ENCODE assay signal across 1 cellular context in the genomic region with DNA sequence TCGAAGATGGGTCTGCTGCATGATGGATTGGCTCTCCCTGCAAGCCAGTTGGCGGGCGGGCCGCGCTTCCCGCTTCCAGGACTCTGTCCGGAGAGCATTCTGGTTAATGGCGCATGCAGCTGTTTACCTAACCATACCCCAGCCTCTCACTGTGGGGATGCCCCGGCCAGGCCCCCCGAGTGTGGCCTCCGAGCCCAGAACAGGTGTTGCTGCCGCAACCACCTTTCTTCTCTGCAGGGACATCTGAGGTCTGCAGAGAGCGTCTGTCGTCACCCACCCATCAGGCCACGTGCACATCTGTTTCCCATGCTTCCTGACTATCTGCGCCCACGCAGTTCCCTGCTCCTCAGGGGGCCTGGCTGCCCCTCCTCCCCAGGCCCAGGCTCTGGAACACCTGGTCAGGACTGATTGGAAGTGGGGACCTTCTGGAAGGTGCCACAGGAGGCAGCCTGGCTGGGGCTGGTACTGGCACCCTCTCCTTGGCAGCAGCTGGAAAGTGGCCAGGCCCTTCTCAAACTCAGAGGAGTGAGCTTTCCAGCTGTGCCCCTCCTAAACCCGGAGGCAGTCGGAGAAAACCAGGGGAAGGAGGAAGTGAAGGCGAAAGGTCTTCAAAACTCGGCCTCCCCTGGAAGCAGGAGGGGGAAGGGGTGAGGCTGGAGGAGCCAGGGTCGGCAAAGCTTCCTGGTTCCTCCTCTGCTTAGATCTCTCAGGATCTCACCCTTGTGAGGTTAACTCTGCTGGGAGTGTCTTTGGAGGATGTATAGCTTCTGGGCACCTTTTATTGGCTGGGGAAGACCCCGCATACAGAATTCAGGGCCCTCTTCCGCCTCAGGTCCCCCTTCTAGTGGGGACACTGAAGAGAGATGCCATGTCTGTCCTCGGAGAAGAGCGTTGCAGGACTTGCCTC.
A peak's percentile ranks its signal among the peaks of the same experiment; 100 is the strongest.
TF ChIP-seq lines count a peak whose summit lies in the region.

No MANE protein-coding gene starts in this region.

TF ChIP-seq in K562, 482 proteins besides CTCF, POLR2A, EP300 and RAD21 (continued from another document and continues in another):
- TF ChIP-seq, protein P1, sequence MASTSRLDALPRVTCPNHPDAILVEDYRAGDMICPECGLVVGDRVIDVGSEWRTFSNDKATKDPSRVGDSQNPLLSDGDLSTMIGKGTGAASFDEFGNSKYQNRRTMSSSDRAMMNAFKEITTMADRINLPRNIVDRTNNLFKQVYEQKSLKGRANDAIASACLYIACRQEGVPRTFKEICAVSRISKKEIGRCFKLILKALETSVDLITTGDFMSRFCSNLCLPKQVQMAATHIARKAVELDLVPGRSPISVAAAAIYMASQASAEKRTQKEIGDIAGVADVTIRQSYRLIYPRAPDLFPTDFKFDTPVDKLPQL (IDR thresholded peaks at IDR 0.05; ENCODE audit: extremely low read depth, insufficient read length): no peak
- TF ChIP-seq NFE2L1 (tag; IDR thresholded peaks at IDR 0.05; ENCODE audit: borderline replicate concordance, low read depth) (no peak), ZNF699 (CRISPR knock-in tag; IDR thresholded peaks at IDR 0.05; ENCODE audit: insufficient replicate concordance) (no peak), ZNF280B (CRISPR knock-in tag; IDR thresholded peaks at IDR 0.05) (no peak), TRIM24 (IDR thresholded peaks at IDR 0.05) (peak in 1 of 2 experiments; percentile 15; a peak in 1 of 4 replicates), HOXB6 (CRISPR knock-in tag; IDR thresholded peaks at IDR 0.05; ENCODE audit: borderline replicate concordance) (no peak), MAX (CRISPR knock-in tag; IDR thresholded peaks at IDR 0.05) (peak; percentile 59; the same call in 1 of the 2 replicates), PCBP2 (IDR thresholded peaks at IDR 0.05; ENCODE audit: low read depth, low read length, poor library complexity, severe bottlenecking) (no peak), FOXA3 (CRISPR knock-in tag; conservative IDR thresholded peaks at IDR 0.05 in 1 of 2, IDR thresholded peaks at IDR 0.05 in 1 of 2) (no peak), SOX6 (IDR thresholded peaks at IDR 0.05) (no peak), ARID4B (CRISPR knock-in tag; IDR thresholded peaks at IDR 0.05) (no peak), TAF1 (IDR thresholded peaks at IDR 0.05; ENCODE audit: control insufficient read depth, extremely low read depth, insufficient read depth, low read length, severe bottlenecking) (no peak), ZBTB1 (CRISPR knock-in tag; IDR thresholded peaks at IDR 0.05; ENCODE audit: borderline replicate concordance, low read depth) (no peak), NFIC (IDR thresholded peaks at IDR 0.05) (peak; percentile 52; the same call in 1 of the 2 replicates), STAT5A (IDR thresholded peaks at IDR 0.05; ENCODE audit: borderline replicate concordance, low read length) (no peak), SETDB1 (IDR thresholded peaks at IDR 0.05; ENCODE audit: low read length) (no peak), MAFG (tag; conservative IDR thresholded peaks at IDR 0.05) (no peak), SRSF9 (IDR thresholded peaks at IDR 0.05; ENCODE audit: borderline replicate concordance, low read depth, low read length) (no peak), DMBX1 (CRISPR knock-in tag; IDR thresholded peaks at IDR 0.05; ENCODE audit: borderline replicate concordance) (no peak), NCOR1 (IDR thresholded peaks at IDR 0.05) (no peak), ZKSCAN3 (CRISPR knock-in tag; IDR thresholded peaks at IDR 0.05) (no peak), ZNF561 (CRISPR knock-in tag; conservative IDR thresholded peaks at IDR 0.05) (no peak), RBM34 (IDR thresholded peaks at IDR 0.05; ENCODE audit: borderline replicate concordance, insufficient read depth, low read length) (no peak), ZNF696 (CRISPR knock-in tag; conservative IDR thresholded peaks at IDR 0.05) (no peak), ZMIZ1 (IDR thresholded peaks at IDR 0.05; ENCODE audit: low read depth in 2 of 2, low read length in 2 of 2) (no peak), RCOR1 (IDR thresholded peaks at IDR 0.05; ENCODE audit: borderline replicate concordance in 1 of 2, low read depth in 2 of 2, low read length in 2 of 2) (no peak), ZBTB33 (CRISPR knock-in tag; IDR thresholded peaks at IDR 0.05) (peak; percentile 98), EHMT2 (IDR thresholded peaks at IDR 0.05) (no peak), RFX1 (IDR thresholded peaks at IDR 0.05) (no peak), MEIS2 (IDR thresholded peaks at IDR 0.05; ENCODE audit: partially characterized antibody) (peak; percentile 56), ZSCAN29 (IDR thresholded peaks at IDR 0.05) (no peak), CBX1 (IDR thresholded peaks at IDR 0.05; ENCODE audit: low read depth) (no peak), COPS2 (conservative IDR thresholded peaks at IDR 0.05) (no peak), HLTF (IDR thresholded peaks at IDR 0.05) (no peak), SPI1 (IDR thresholded peaks at IDR 0.05; ENCODE audit: borderline replicate concordance, low read depth, low read length) (peak; percentile 27; the same call in 1 of the 2 replicates), MYC (IDR thresholded peaks at IDR 0.05; ENCODE audit: low read depth, low read length) (peak; percentile 32; the same call in 1 of the 2 replicates), MYC (CRISPR knock-in tag; IDR thresholded peaks at IDR 0.05; ENCODE audit: borderline replicate concordance, low read depth) (no peak), GTF2E2 (tag; IDR thresholded peaks at IDR 0.05) (no peak)
- TF ChIP-seq, protein P2, sequence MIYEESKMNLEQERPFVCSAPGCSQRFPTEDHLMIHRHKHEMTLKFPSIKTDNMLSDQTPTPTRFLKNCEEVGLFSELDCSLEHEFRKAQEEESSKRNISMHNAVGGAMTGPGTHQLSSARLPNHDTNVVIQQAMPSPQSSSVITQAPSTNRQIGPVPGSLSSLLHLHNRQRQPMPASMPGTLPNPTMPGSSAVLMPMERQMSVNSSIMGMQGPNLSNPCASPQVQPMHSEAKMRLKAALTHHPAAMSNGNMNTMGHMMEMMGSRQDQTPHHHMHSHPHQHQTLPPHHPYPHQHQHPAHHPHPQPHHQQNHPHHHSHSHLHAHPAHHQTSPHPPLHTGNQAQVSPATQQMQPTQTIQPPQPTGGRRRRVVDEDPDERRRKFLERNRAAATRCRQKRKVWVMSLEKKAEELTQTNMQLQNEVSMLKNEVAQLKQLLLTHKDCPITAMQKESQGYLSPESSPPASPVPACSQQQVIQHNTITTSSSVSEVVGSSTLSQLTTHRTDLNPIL (CRISPR knock-in tag; IDR thresholded peaks at IDR 0.05): no peak
- TF ChIP-seq, protein P3, sequence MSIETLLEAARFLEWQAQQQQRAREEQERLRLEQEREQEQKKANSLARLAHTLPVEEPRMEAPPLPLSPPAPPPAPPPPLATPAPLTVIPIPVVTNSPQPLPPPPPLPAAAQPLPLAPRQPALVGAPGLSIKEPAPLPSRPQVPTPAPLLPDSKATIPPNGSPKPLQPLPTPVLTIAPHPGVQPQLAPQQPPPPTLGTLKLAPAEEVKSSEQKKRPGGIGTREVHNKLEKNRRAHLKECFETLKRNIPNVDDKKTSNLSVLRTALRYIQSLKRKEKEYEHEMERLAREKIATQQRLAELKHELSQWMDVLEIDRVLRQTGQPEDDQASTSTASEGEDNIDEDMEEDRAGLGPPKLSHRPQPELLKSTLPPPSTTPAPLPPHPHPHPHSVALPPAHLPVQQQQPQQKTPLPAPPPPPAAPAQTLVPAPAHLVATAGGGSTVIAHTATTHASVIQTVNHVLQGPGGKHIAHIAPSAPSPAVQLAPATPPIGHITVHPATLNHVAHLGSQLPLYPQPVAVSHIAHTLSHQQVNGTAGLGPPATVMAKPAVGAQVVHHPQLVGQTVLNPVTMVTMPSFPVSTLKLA (conservative IDR thresholded peaks at IDR 0.05): peak in 1 of 2 experiments; percentile 46; a peak in 1 of 4 replicates
- TF ChIP-seq, protein P4, sequence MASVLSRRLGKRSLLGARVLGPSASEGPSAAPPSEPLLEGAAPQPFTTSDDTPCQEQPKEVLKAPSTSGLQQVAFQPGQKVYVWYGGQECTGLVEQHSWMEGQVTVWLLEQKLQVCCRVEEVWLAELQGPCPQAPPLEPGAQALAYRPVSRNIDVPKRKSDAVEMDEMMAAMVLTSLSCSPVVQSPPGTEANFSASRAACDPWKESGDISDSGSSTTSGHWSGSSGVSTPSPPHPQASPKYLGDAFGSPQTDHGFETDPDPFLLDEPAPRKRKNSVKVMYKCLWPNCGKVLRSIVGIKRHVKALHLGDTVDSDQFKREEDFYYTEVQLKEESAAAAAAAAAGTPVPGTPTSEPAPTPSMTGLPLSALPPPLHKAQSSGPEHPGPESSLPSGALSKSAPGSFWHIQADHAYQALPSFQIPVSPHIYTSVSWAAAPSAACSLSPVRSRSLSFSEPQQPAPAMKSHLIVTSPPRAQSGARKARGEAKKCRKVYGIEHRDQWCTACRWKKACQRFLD (CRISPR knock-in tag; IDR thresholded peaks at IDR 0.05): no peak
